In the genomic region with DNA sequence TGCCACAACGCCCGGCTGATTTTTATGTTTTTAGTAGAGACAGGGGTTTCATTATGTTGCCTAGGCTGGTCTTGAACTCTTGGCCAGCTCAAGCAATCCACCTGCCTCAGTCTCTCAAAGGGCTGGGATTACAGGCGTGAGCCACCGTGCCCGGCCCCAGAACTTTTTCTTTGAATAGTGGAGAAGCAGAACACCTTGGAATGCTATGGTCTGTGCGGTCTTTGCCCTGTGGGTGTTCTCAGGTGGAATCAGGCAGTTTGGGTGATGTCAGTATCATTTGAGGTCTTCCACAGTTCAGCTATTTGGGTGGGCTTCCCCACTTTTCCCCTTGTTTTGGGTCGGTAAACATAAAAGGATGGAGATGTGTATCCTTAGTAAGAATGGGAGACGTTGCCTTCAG, we compare ENCODE assay signal across 20 cellular contexts. TPM values are rescaled to one million over a fixed set of nuclear protein-coding genes. Genes with fewer than 3 reads are reported as not detected.
DNase-seq lines count a peak whose midpoint lies in the region; ATAC-seq and TF ChIP-seq lines count a peak whose summit lies in the region.
"Had no signal": no experiment of that assay in that cellular context is flagged by ENCODE, and none has a peak within 500 bp of the region (broad histone marks: within the 10 kb centered on the region; RNA-seq: fewer than 3 reads in every experiment).

No MANE protein-coding gene starts in this region.

- H2AK5ac ChIP-seq in IMR-90 (ENCODE audit: low read depth, low read length), result peak overlapping the region; percentile 90

- peak overlapping the region; percentile 77 for H3K4ac ChIP-seq in IMR-90 (ENCODE audit: low read depth, low read length)

- H3K79me1 ChIP-seq in IMR-90 (ENCODE audit: low read depth in 1 of 2, low read length in 2 of 2), result peaks cover 20 to 70% of the 10 kb centered on the region in 2 experiments

- no peaks in the 10 kb centered on the region for H3K36me3 ChIP-seq in mammary epithelial cell (ENCODE audit: insufficient read depth, low read length)
- H3K36me3 ChIP-seq in IMR-90 (ENCODE audit: control insufficient read depth, insufficient read depth, low read length), result no peaks in the 10 kb centered on the region
- H3K36me3 ChIP-seq in ascending aorta, result no peaks in the 10 kb centered on the region
- H3K36me3 ChIP-seq in right lobe of liver, result no peaks in the 10 kb centered on the region

- H3K4me2 ChIP-seq in mammary epithelial cell (ENCODE audit: insufficient read depth, low read depth, low read length) (no peak overlapping the region), IMR-90 (ENCODE audit: low read depth, low read length) (no peak overlapping the region)
- H3K4me2 ChIP-seq: KMS-11 had no signal

- peak overlapping the region; percentile 81 for H2BK120ac ChIP-seq in IMR-90 (ENCODE audit: low read depth, low read length)

- no peak overlapping the region for H3K27ac ChIP-seq in mammary epithelial cell (ENCODE audit: insufficient read depth, low read depth, low read length)
- peak overlapping the region; percentile 73; the same call in 1 of the 2 replicates for H3K27ac ChIP-seq in IMR-90 (ENCODE audit: insufficient read depth, low read length)
- peak overlapping the region; percentile 42 to 78 for H3K27ac ChIP-seq in ascending aorta
- H3K27ac ChIP-seq in right lobe of liver, result no peak overlapping the region
- H3K27ac ChIP-seq: 22Rv1, KMS-11 had no signal

- H3K9me3 Mint-ChIP-seq in MCF 10A (ENCODE audit: unreplicated experiment), result no peaks in the 10 kb centered on the region
- no peaks in the 10 kb centered on the region for H3K9me3 Mint-ChIP-seq in nephron progenitor cell
- H3K9me3 Mint-ChIP-seq in activated CD4-positive, alpha-beta memory T cell treated with anti-CD3 and anti-CD28 coated beads, Interleukin-2, amount 10 ng/mL, durations not matched to agents 7 days and 5 days, result no peaks in the 10 kb centered on the region
- H3K9me3 Mint-ChIP-seq: CD4-positive, alpha-beta memory T cell had no signal

- H2BK5ac ChIP-seq in IMR-90 (ENCODE audit: low read depth, low read length, poor library complexity, severe bottlenecking), result peak overlapping the region; percentile 69

- no peaks in the 10 kb centered on the region for H3K27me3 Mint-ChIP-seq in MCF 10A (ENCODE audit: insufficient read depth, unreplicated experiment)
- no peaks in the 10 kb centered on the region for H3K27me3 Mint-ChIP-seq in nephron progenitor cell (ENCODE audit: low read depth, poor library complexity)
- H3K27me3 Mint-ChIP-seq in activated CD4-positive, alpha-beta memory T cell treated with anti-CD3 and anti-CD28 coated beads, Interleukin-2, amount 10 ng/mL, durations not matched to agents 7 days and 5 days, result no peaks in the 10 kb centered on the region
- H3K27me3 Mint-ChIP-seq: CD4-positive, alpha-beta memory T cell had no signal

- peak overlapping the region; percentile 58; the same call in 1 of the 2 replicates for H3K18ac ChIP-seq in IMR-90 (ENCODE audit: low read depth, low read length)

- H4K8ac ChIP-seq in IMR-90 (ENCODE audit: low read depth in 2 of 2, low read length in 2 of 2), result peak overlapping the region in 1 of 2 experiments; percentile 48; a peak in 2 of 4 replicates

- in situ Hi-C loops in mammary epithelial cell (cut with MboI; ENCODE audit: low sequenced_read_pairs in 2 of 2) (loop anchor here in 1 of 2 donors (10.0 kb wide), 1 partner anchor 82 kb away; no protein-coding TSS in a partner anchor), IMR-90 (cut with MboI; ENCODE audit: low sequenced_read_pairs) (loop anchor here (10.0 kb wide), 1 partner anchor 842 kb away; no protein-coding TSS in a partner anchor)

- H3K79me2 ChIP-seq in mammary epithelial cell (ENCODE audit: insufficient read depth, low read length), result peaks cover 87% of the 10 kb centered on the region

- H4K5ac ChIP-seq in IMR-90 (ENCODE audit: low read depth, low read length), result peak overlapping the region; percentile 38; the same call in 1 of the 2 replicates

- H3K36me3 Mint-ChIP-seq in MCF 10A (ENCODE audit: insufficient read depth, unreplicated experiment), result peaks cover under 1% of the 10 kb centered on the region
- peaks cover 4% of the 10 kb centered on the region for H3K36me3 Mint-ChIP-seq in nephron progenitor cell (ENCODE audit: low read depth)
- H3K36me3 Mint-ChIP-seq in activated CD4-positive, alpha-beta memory T cell treated with anti-CD3 and anti-CD28 coated beads, Interleukin-2, amount 10 ng/mL, durations not matched to agents 7 days and 5 days (ENCODE audit: low read depth), result no peaks in the 10 kb centered on the region

- CTCF ChIA-PET in MCF 10A (lab: Yijun Ruan, JAX), result interaction anchor here (0.6 to 1.4 kb wide), 7 partner anchors 87 to 845 kb away, joined by 3 to 6 read pairs (median 4); no protein-coding TSS in a partner anchor
- CTCF ChIA-PET in mammary epithelial cell (lab: Charles Lee; ENCODE audit: low non-redundant PET), result no interaction called here
- CTCF ChIA-PET in IMR-90 (lab: Yijun Ruan, JAX), result interaction anchor here (0.6 to 0.7 kb wide), 2 partner anchors 66 to 400 kb away, joined by 4 to 5 read pairs; no protein-coding TSS in a partner anchor
- CTCF ChIA-PET in activated CD4-positive, alpha-beta memory T cell treated with anti-CD3 and anti-CD28 coated beads, Interleukin-2, amount 10 ng/mL, durations not matched to agents 7 days and 5 days (lab: Charles Lee), result interaction anchor here (0.9 to 1.0 kb wide), 2 partner anchors 8 to 14 kb away, joined by 3 read pairs; no protein-coding TSS in a partner anchor

- DNase-seq in MCF 10A (ENCODE audit: unreplicated experiment) (no peak), mammary epithelial cell (no peak), IMR-90 (no peak), ascending aorta (ENCODE audit: low spot score in 2 of 2) (no peak), nephron progenitor cell (no peak), right lobe of liver (no peak)
- no peak for DNase-seq in activated CD4-positive, alpha-beta memory T cell treated with anti-CD3 and anti-CD28 coated beads, Interleukin-2, amount 10 ng/mL, durations not matched to agents 7 days and 5 days
- DNase-seq: CD4-positive, alpha-beta memory T cell; DMS153; MV-4-11; NCI-H1694; NCI-H2081; NCI-H2171; NCI-H345; NCI-H524; NCI-H82 had no signal

- H3K27ac Mint-ChIP-seq in MCF 10A (ENCODE audit: low read depth, unreplicated experiment), result peak overlapping the region; percentile 90
- peak overlapping the region; percentile 73 for H3K27ac Mint-ChIP-seq in nephron progenitor cell
- H3K27ac Mint-ChIP-seq in activated CD4-positive, alpha-beta memory T cell treated with anti-CD3 and anti-CD28 coated beads, Interleukin-2, amount 10 ng/mL, durations not matched to agents 7 days and 5 days, result no peak overlapping the region

- WGBS in mammary epithelial cell (ENCODE audit: low coverage, missing lambda C conversion rate), result 86% methylated on average over 8 of the region's 8 CpGs
- WGBS in IMR-90 (ENCODE audit: extremely low coverage in 2 of 2, insufficient read length in 1 of 2), 2 experiments, result no CpG with 5 or more reads among the region's 8 CpGs
- WGBS in right lobe of liver (ENCODE audit: insufficient coverage, low coverage, low lambda C conversion rate, missing lambda C conversion rate), result 90% methylated on average over 8 of the region's 8 CpGs

- no peaks in the 10 kb centered on the region for H3K9me3 ChIP-seq in mammary epithelial cell (replicated peaks; ENCODE audit: insufficient read depth, low read length)
- no peaks in the 10 kb centered on the region for H3K9me3 ChIP-seq in IMR-90 (ENCODE audit: control insufficient read depth, insufficient read depth, low read length)
- H3K9me3 ChIP-seq in ascending aorta, result no peaks in the 10 kb centered on the region
- no peaks in the 10 kb centered on the region for H3K9me3 ChIP-seq in right lobe of liver
- H3K9me3 ChIP-seq: BLaER1 treated with 17β-estradiol and CSF1 and Interleukin-3, amounts not matched to agents 10 nM and 100 nM had no signal

- TF ChIP-seq POLR2A in IMR-90 (IDR thresholded peaks at IDR 0.05; ENCODE audit: low read depth, low read length) (no peak), right lobe of liver (IDR thresholded peaks at IDR 0.05) (no peak)

- H3K56ac ChIP-seq in IMR-90 (ENCODE audit: extremely low read depth, insufficient read depth, low read length), result no peak overlapping the region

- peak overlapping the region; percentile 68; the same call in 1 of the 2 replicates for H3K14ac ChIP-seq in IMR-90 (replicated peaks; ENCODE audit: low read depth, low read length)

- intact Hi-C loops in MCF 10A (cut with micrococcal nuclease) (no loop called here), mammary epithelial cell (cut with micrococcal nuclease) (loop anchor here (10.0 kb wide), 1 partner anchor 842 kb away; no protein-coding TSS in a partner anchor), IMR-90 (cut with micrococcal nuclease) (loop anchor here (5.0 kb wide), 1 partner anchor 69 kb away; no protein-coding TSS in a partner anchor), ascending aorta (cut with DNase I) (no loop called here), right lobe of liver (cut with DNase I) (no loop called here)

- no peaks in the 10 kb centered on the region for H3K27me3 ChIP-seq in mammary epithelial cell (ENCODE audit: insufficient read depth, low read length)
- H3K27me3 ChIP-seq in IMR-90 (ENCODE audit: control insufficient read depth, insufficient read depth, low read length), result no peaks in the 10 kb centered on the region
- H3K27me3 ChIP-seq in ascending aorta, result no peaks in the 10 kb centered on the region
- H3K27me3 ChIP-seq in right lobe of liver, result no peaks in the 10 kb centered on the region
- H3K27me3 ChIP-seq: BLaER1 treated with 17β-estradiol and CSF1 and Interleukin-3, amounts not matched to agents 10 nM and 100 nM had no signal

- H3K4me3 ChIP-seq in mammary epithelial cell (replicated peaks in 1 of 3; ENCODE audit: insufficient read depth in 1 of 3, low read depth in 2 of 3, low read length in 3 of 3), result no peak overlapping the region
- no peak overlapping the region for H3K4me3 ChIP-seq in IMR-90 (ENCODE audit: insufficient read depth, low read depth, low read length)
- no peak overlapping the region for H3K4me3 ChIP-seq in ascending aorta
- no peak overlapping the region for H3K4me3 ChIP-seq in right lobe of liver
- H3K4me3 ChIP-seq: BLaER1 treated with 17β-estradiol and CSF1 and Interleukin-3, amounts not matched to agents 10 nM and 100 nM had no signal

- H2BK15ac ChIP-seq in IMR-90 (ENCODE audit: low read depth, low read length), result peak overlapping the region; percentile 66; the same call in 2 of the 3 replicates

- H2AFZ ChIP-seq in mammary epithelial cell (ENCODE audit: low read depth, low read length), result no peak overlapping the region
- H2AFZ ChIP-seq in IMR-90 (replicated peaks; ENCODE audit: low read length, poor library complexity), result no peak overlapping the region

- no peak overlapping the region for H3K4me3 Mint-ChIP-seq in MCF 10A (ENCODE audit: unreplicated experiment)
- no peak overlapping the region for H3K4me3 Mint-ChIP-seq in nephron progenitor cell
- no peak overlapping the region for H3K4me3 Mint-ChIP-seq in activated CD4-positive, alpha-beta memory T cell treated with anti-CD3 and anti-CD28 coated beads, Interleukin-2, amount 10 ng/mL, durations not matched to agents 7 days and 5 days

- H2AK9ac ChIP-seq in IMR-90 (replicated peaks; ENCODE audit: low read depth, low read length, poor library complexity), result no peak overlapping the region

- dilution Hi-C loops in mammary epithelial cell (cut with HindIII; ENCODE audit: low sequenced_read_pairs) (loop anchor here (5.0 kb wide), 2 partner anchors 79 to 86 kb away; no protein-coding TSS in a partner anchor), IMR-90 (cut with HindIII; ENCODE audit: low sequenced_read_pairs, unreplicated experiment) (no loop called here)

- peak overlapping the region; percentile 47 for H4K91ac ChIP-seq in IMR-90 (ENCODE audit: insufficient read depth, low read depth, low read length)

- POLR2A ChIA-PET in MCF 10A (lab: Yijun Ruan, JAX) (interaction anchor here (1.3 kb wide), 1 partner anchor 79 kb away, joined by 3 read pairs; no protein-coding TSS in a partner anchor), IMR-90 (lab: Charles Lee; ENCODE audit: unreplicated experiment) (no interaction called here)
- POLR2A ChIA-PET in activated CD4-positive, alpha-beta memory T cell treated with anti-CD3 and anti-CD28 coated beads, Interleukin-2, amount 10 ng/mL, durations not matched to agents 7 days and 5 days (lab: Charles Lee), result interaction anchor here (1.1 kb wide), 1 partner anchor 18 kb away, joined by 5 read pairs; the partner anchor contains the start of gene CAMTA1

- TF ChIP-seq CTCF in MCF 10A (IDR thresholded peaks at IDR 0.05; ENCODE audit: unreplicated experiment) (no peak), mammary epithelial cell (conservative IDR thresholded peaks at IDR 0.05 in 1 of 2, IDR thresholded peaks at IDR 0.05 in 1 of 2; ENCODE audit: extremely low read depth in 1 of 2, insufficient read depth in 1 of 2, low read depth in 1 of 2, low read length in 2 of 2) (no peak), IMR-90 (conservative IDR thresholded peaks at IDR 0.05; ENCODE audit: low read depth, low read length) (no peak), ascending aorta (IDR thresholded peaks at IDR 0.05) (no peak), nephron progenitor cell (IDR thresholded peaks at IDR 0.05) (no peak), right lobe of liver (IDR thresholded peaks at IDR 0.05) (no peak)

- BruUV-seq in MCF 10A (replicated peaks; lab: Mats Ljungman, UMichigan), result no TSS peak
- no TSS peak for BruUV-seq in mammary epithelial cell (replicated peaks; lab: Mats Ljungman, UMichigan)
- no TSS peak for BruUV-seq in IMR-90 (replicated peaks; lab: Mats Ljungman, UMichigan)

- H3K9me1 ChIP-seq in IMR-90 (ENCODE audit: insufficient read depth, low read length), result peaks cover 21% of the 10 kb centered on the region

- H3K9ac ChIP-seq in mammary epithelial cell (ENCODE audit: insufficient read depth, low read length), result no peak overlapping the region
- H3K9ac ChIP-seq in IMR-90 (ENCODE audit: low read depth, low read length), result no peak overlapping the region
- H3K9ac ChIP-seq: KMS-11 had no signal

- no peaks in the 10 kb centered on the region for H4K20me1 ChIP-seq in mammary epithelial cell (ENCODE audit: insufficient read depth, low read length)
- peaks cover 8% of the 10 kb centered on the region for H4K20me1 ChIP-seq in IMR-90 (ENCODE audit: insufficient read depth, low read length)

- H3K23ac ChIP-seq in IMR-90 (ENCODE audit: low read depth, low read length), result no peak overlapping the region; the same call in 1 of the 2 replicates

- ATAC-seq in IMR-90 (ENCODE audit: low read depth) (no peak), GM21825 (IDR thresholded peaks at IDR 0.05; ENCODE audit: unreplicated experiment) (no peak), right lobe of liver (no peak)

- H3K4me1 ChIP-seq in mammary epithelial cell (ENCODE audit: insufficient read depth, low read length), result peaks cover 17% of the 10 kb centered on the region
- H3K4me1 ChIP-seq in IMR-90 (ENCODE audit: control insufficient read depth, insufficient read depth, low read length), result peaks cover 38% of the 10 kb centered on the region
- H3K4me1 ChIP-seq in ascending aorta, result peaks cover 14 to 46% of the 10 kb centered on the region in 2 donors
- H3K4me1 ChIP-seq in right lobe of liver, result peaks cover 0 to 21% (median 8%) of the 10 kb centered on the region in 4 donors

- H3K4me1 Mint-ChIP-seq in MCF 10A (ENCODE audit: insufficient read depth, unreplicated experiment) (peaks cover 18% of the 10 kb centered on the region), nephron progenitor cell (peaks cover 21% of the 10 kb centered on the region)
- H3K4me1 Mint-ChIP-seq in activated CD4-positive, alpha-beta memory T cell treated with anti-CD3 and anti-CD28 coated beads, Interleukin-2, amount 10 ng/mL, durations not matched to agents 7 days and 5 days, result peaks cover 22% of the 10 kb centered on the region

- no peak for TF ChIP-seq RAD21 in IMR-90 (IDR thresholded peaks at IDR 0.05; ENCODE audit: low read length)

- H2BK20ac ChIP-seq in IMR-90 (ENCODE audit: low read depth, low read length), result peak overlapping the region; percentile 59; the same call in 1 of the 2 replicates

RNA-seq across cellular contexts. Expression of gene CAMTA1, which starts 17.6 kb away (rescaled TPM):
- total RNA-seq in MCF 10A (2022) (74.1 and 95.8 TPM in 2 replicates), mammary epithelial cell (10 to 100 TPM; 49.5 to 85.1 TPM), IMR-90 (2012; rRNA removed) (35.5 and 65.3 TPM in 2 replicates), ascending aorta (53.3 TPM), right lobe of liver (10 to 100 TPM; 32.3 to 49.4 (median 37.2) TPM)
- polyA plus RNA-seq in mammary epithelial cell (45.8 TPM), IMR-90 (2012; rRNA removed) (52.0 and 74.3 TPM in 2 replicates)
- 60.3 TPM for polyA minus RNA-seq in mammary epithelial cell
- polyA plus RNA-seq in IMR-90 (2012; cell fraction: cytosol; rRNA removed), result 41.7 and 81.6 TPM in 2 replicates
- 8.2 and 38.2 TPM in 2 replicates for polyA plus RNA-seq in IMR-90 (2012; cell fraction: nucleus; rRNA removed; ENCODE audit: low replicate concordance)
- total RNA-seq in activated CD4-positive, alpha-beta memory T cell treated with anti-CD3 and anti-CD28 coated beads, Interleukin-2, amount 10 ng/mL, durations not matched to agents 7 days and 5 days, result 10 to 100 TPM; 43.0 to 47.3 TPM

Comparison
In these comparisons a context has a peak if more than half of its experiments do, and no peak if none do; other contexts are left out.
1. intact Hi-C loops: an anchor here in mammary epithelial cell (10.0 kb wide) and IMR-90 (5.0 kb wide); none called in MCF 10A, ascending aorta and right lobe of liver.
2. H3K27ac ChIP-seq: peak in IMR-90 (single experiment) and ascending aorta (2 of 2); none in mammary epithelial cell (single experiment) and right lobe of liver (0 of 3).